23 cellular contexts compared by ENCODE assay signal in genomic region chr4:75679876-75680575, GRCh38. TPM values are rescaled to one million over a fixed set of nuclear protein-coding genes. Genes with fewer than 3 reads are reported as not detected.
"Had no signal": no experiment of that assay in that cellular context is flagged by ENCODE, and none has a peak within 500 bp of the region (broad histone marks: within the 10 kb centered on the region; RNA-seq: fewer than 3 reads in every experiment).

No MANE protein-coding gene starts in this region.

- DNase-seq: activated CD4-positive, alpha-beta memory T cell treated with anti-CD3 and anti-CD28 coated beads for 36 hours; activated CD4-positive, alpha-beta T cell treated with anti-CD3 and anti-CD28 coated beads, Interleukin-2, amount 10 ng/mL, durations not matched to agents 24 days and 14 days; activated CD4-positive, CD25-positive, alpha-beta regulatory T cell treated with anti-CD3 and anti-CD28 coated beads, Interleukin-2, amount 50 U/mL, for 72 hours; activated CD8-positive, alpha-beta memory T cell treated with anti-CD3 and anti-CD28 coated beads, Interleukin-2, amount 50 U/mL, for 4 hours; activated T-cell treated with anti-CD3 and anti-CD28 coated beads, Interleukin-2, amount 50 U/mL, for 24 hours; anterior cingulate cortex; dorsolateral prefrontal cortex; effector memory CD4-positive, alpha-beta T cell; head of caudate nucleus; hippocampal formation; left cardiac atrium; mammary epithelial cell; nephron progenitor cell; pancreas; spleen; stimulated activated naive CD4-positive, alpha-beta T cell; T-helper 17 cell; T1000 had no signal

- H3K9me3 ChIP-seq: pancreas, right atrium auricular region, spleen, tibial nerve had no signal

- H3K36me3 ChIP-seq: pancreas, right atrium auricular region, spleen, tibial nerve had no signal

- H3K4me1 ChIP-seq: pancreas, right atrium auricular region, spleen, tibial nerve had no signal

- H3K27me3 ChIP-seq: dorsolateral prefrontal cortex, pancreas, right atrium auricular region, spleen, tibial nerve had no signal

- ATAC-seq: activated naive CD4-positive, alpha-beta T cell treated with anti-CD3 and anti-CD28 coated beads, Interleukin-2, amount 50 U/mL, for 72 hours; left cardiac atrium; pancreas; T-helper 17 cell had no signal

- H3K4me3 ChIP-seq: coronary artery, dorsolateral prefrontal cortex, pancreas, right atrium auricular region, spleen, tibial nerve had no signal

- H3K27ac ChIP-seq: coronary artery, dorsolateral prefrontal cortex, pancreas, right atrium auricular region, spleen, tibial nerve, VCaP had no signal

RNA-seq across cellular contexts. Expression of gene CDKL2, which starts 49.7 kb away (rescaled TPM):
- total RNA-seq: activated CD4-positive, alpha-beta T cell treated with anti-CD3 and anti-CD28 coated beads, Interleukin-2, amount 10 ng/mL, durations not matched to agents 24 days and 14 days had no signal
